In the genomic region with DNA sequence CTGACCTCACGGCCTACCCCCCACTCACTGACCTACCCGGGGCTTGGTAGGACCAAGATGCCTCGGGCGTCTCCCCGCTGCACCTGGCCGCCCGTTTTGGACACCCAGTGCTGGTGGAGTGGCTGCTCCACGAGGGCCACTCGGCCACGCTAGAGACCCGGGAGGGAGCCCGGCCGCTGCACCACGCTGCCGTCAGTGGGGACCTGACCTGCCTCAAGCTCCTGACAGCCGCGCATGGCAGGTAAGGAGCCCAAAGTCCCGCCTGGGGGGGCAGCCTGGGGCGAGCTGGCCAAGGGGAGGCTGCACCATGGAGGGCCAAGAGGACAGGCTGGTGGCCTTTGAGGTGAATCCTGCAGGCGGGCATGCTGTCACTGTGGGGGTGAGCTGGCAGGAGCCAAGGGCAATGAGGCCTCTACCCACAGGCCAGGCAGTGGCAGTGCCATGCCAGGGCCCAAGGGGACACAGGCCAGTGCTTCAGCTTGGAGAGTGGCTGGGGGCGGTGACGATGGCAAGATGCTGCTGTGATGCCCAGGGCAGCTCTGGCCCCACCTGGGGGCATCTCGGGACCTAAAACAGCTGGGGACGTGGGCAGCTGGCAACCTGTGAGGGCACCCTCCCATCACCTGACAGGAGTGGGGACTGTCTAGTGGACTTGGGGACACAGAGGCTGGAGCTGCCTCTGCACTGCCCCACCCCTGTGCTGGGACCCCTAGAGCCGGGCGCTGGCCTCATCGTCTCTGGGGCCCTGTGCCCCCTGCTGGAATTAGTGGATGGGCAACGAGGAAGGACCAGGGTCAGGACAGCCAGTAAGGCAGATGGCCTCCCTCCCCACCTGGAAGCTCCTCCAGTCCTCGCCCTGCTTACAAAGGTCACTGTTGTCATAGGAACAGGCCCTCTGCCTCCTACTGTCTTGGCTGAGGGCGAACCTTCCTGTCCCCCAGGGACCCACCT, we compare ENCODE assay signal across 19 cellular contexts. TPM values are rescaled to one million over a fixed set of nuclear protein-coding genes. Genes with fewer than 3 reads are reported as not detected.
DNase-seq lines count a peak whose midpoint lies in the region; ATAC-seq and TF ChIP-seq lines count a peak whose summit lies in the region.
"Had no signal": no experiment of that assay in that cellular context is flagged by ENCODE, and none has a peak within 500 bp of the region (broad histone marks: within the 10 kb centered on the region; RNA-seq: fewer than 3 reads in every experiment).

No MANE protein-coding gene starts in this region.

- no peak overlapping the region for H3K4me3 Mint-ChIP-seq in type B pancreatic cell
- H3K4me3 Mint-ChIP-seq: memory B cell had no signal

- no peaks in the 10 kb centered on the region for H3K9me3 Mint-ChIP-seq in type B pancreatic cell
- H3K9me3 Mint-ChIP-seq: memory B cell had no signal

- H3K27ac Mint-ChIP-seq in type B pancreatic cell, result no peak overlapping the region
- H3K27ac Mint-ChIP-seq: memory B cell had no signal

- no peaks in the 10 kb centered on the region for H3K27me3 Mint-ChIP-seq in type B pancreatic cell
- H3K27me3 Mint-ChIP-seq: memory B cell had no signal

- H3K4me1 Mint-ChIP-seq in type B pancreatic cell (ENCODE audit: unreplicated experiment), result peaks cover 7% of the 10 kb centered on the region

- no peaks in the 10 kb centered on the region for H3K36me3 Mint-ChIP-seq in type B pancreatic cell
- H3K36me3 Mint-ChIP-seq: memory B cell had no signal

- no peaks in the 10 kb centered on the region for H3K27me3 ChIP-seq in lower lobe of right lung (ENCODE audit: low read depth)
- H3K27me3 ChIP-seq: brain microvascular endothelial cell had no signal

- H3K9me3 ChIP-seq in lower lobe of right lung (no peaks in the 10 kb centered on the region), mucosa of descending colon (no peaks in the 10 kb centered on the region)

- TF ChIP-seq CTCF in lower lobe of right lung (IDR thresholded peaks at IDR 0.05), result no peak
- no peak for TF ChIP-seq CTCF in type B pancreatic cell (conservative IDR thresholded peaks at IDR 0.05)
- no peak for TF ChIP-seq CTCF in mucosa of descending colon (IDR thresholded peaks at IDR 0.05)
- TF ChIP-seq CTCF in foreskin fibroblast (IDR thresholded peaks at IDR 0.05; ENCODE audit: low read depth, low read length), result no peak

- no peak overlapping the region for H3K27ac ChIP-seq in lower lobe of right lung
- H3K27ac ChIP-seq: brain microvascular endothelial cell had no signal

- H3K4me3 ChIP-seq in lower lobe of right lung (no peak overlapping the region), mucosa of descending colon (no peak overlapping the region), foreskin fibroblast (ENCODE audit: low read depth in 1 of 2, low read length in 2 of 2) (no peak overlapping the region)
- H3K4me3 ChIP-seq: smooth muscle cell had no signal

- intact Hi-C loops in lower lobe of right lung (cut with DNase I) (no loop called here), mucosa of descending colon (cut with DNase I, micrococcal nuclease) (no loop called here)

- no peak for ATAC-seq in lower lobe of right lung
- ATAC-seq in mucosa of descending colon, result no peak
- ATAC-seq in HG03342 (IDR thresholded peaks at IDR 0.05; ENCODE audit: unreplicated experiment), result no peak

- peak; percentile 51 for DNase-seq in activated effector memory CD4-positive, alpha-beta T cell treated with anti-CD3 and anti-CD28 coated beads, Interleukin-2, amount 50 U/mL, for 16 hours
- no peak for DNase-seq in activated effector memory CD4-positive, alpha-beta T cell treated with Interleukin-2 at 50 U/mL for 16 hours
- DNase-seq in activated CD8-positive, alpha-beta memory T cell treated with anti-CD3 and anti-CD28 coated beads, Interleukin-2, amount 50 U/mL, for 48 hours, result peak; percentile 51
- DNase-seq in lower lobe of right lung (peak; percentile 47), type B pancreatic cell (ENCODE audit: extremely low spot score, unreplicated experiment) (peak; percentile 68), mucosa of descending colon (no peak), foreskin fibroblast (no peak)
- DNase-seq: ACHN; activated naive CD4-positive, alpha-beta T cell; brain microvascular endothelial cell; effector CD4-positive, alpha-beta T cell; Karpas-422; NCI-H1436; NCI-H2227 treated with DMSO at 0.1 percent for 48 hours; occipital lobe; SHP77 treated with DMSO at 0.1 percent for 48 hours had no signal

- H3K36me3 ChIP-seq in lower lobe of right lung (no peaks in the 10 kb centered on the region), mucosa of descending colon (ENCODE audit: low read depth) (no peaks in the 10 kb centered on the region)
- H3K36me3 ChIP-seq: brain microvascular endothelial cell had no signal

- H3K4me1 ChIP-seq in lower lobe of right lung (peaks cover 14% of the 10 kb centered on the region), mucosa of descending colon (ENCODE audit: low read depth) (peaks cover 13% of the 10 kb centered on the region)

RNA-seq across cellular contexts. Expression of a gene that starts 2.0 kb away (rescaled TPM):
- total RNA-seq in lower lobe of right lung, result 0.09 TPM
- 0.12 and 0.24 TPM in 2 replicates for total RNA-seq in type B pancreatic cell (ENCODE audit: low replicate concordance)
- total RNA-seq in mucosa of descending colon, result under 1 TPM; 0.23 to 0.63 (median 0.47) TPM

RNA-seq across cellular contexts. Expression of a gene that starts 36.3 kb away (rescaled TPM):
- total RNA-seq in lower lobe of right lung (0.71 TPM), type B pancreatic cell (ENCODE audit: low replicate concordance) (0.07 TPM in 1 of 2 replicates, not detected in the other), mucosa of descending colon (1 to 10 TPM in 1 of 3 donors, under 1 TPM in 2; 0.17 to 1.1 (median 0.24) TPM)

RNA-seq across cellular contexts. Expression of a gene that starts 41.4 kb away (rescaled TPM):
- total RNA-seq in lower lobe of right lung (12.4 TPM), type B pancreatic cell (ENCODE audit: low replicate concordance) (21.4 and 34.5 TPM in 2 replicates), mucosa of descending colon (10 to 100 TPM; 11.2 to 19.8 (median 19.5) TPM)

RNA-seq across cellular contexts. Expression of a gene that starts 56.6 kb away (rescaled TPM):
- total RNA-seq in lower lobe of right lung (not detected), type B pancreatic cell (ENCODE audit: low replicate concordance) (0.29 and 3.8 TPM in 2 replicates), mucosa of descending colon (under 1 TPM; 0.38 to 0.58 (median 0.51) TPM)
- total RNA-seq: smooth muscle cell had no signal

Comparison
In these comparisons a context has a peak if more than half of its experiments do, and no peak if none do; other contexts are left out.
1. DNase-seq: peak in activated effector memory CD4-positive, alpha-beta T cell treated with anti-CD3 and anti-CD28 coated beads, Interleukin-2, amount 50 U/mL, for 16 hours (single experiment), activated CD8-positive, alpha-beta memory T cell treated with anti-CD3 and anti-CD28 coated beads, Interleukin-2, amount 50 U/mL, for 48 hours (single experiment), lower lobe of right lung (single experiment) and type B pancreatic cell (single experiment); none in activated effector memory CD4-positive, alpha-beta T cell treated with Interleukin-2 at 50 U/mL for 16 hours (single experiment), mucosa of descending colon (0 of 3) and foreskin fibroblast (0 of 2).